35 cellular contexts compared by ENCODE assay signal in genomic region chr14:104439625-104440024, GRCh38.
"Had no signal": no experiment of that assay in that cellular context is flagged by ENCODE, and none has a peak within 500 bp of the region (broad histone marks: within the 10 kb centered on the region; RNA-seq: fewer than 3 reads in every experiment).

No MANE protein-coding gene starts in this region.

- H3K9me3 Mint-ChIP-seq: activated naive CD4-positive, alpha-beta T cell treated with anti-CD3 and anti-CD28 coated beads for 36 hours; activated T-cell treated with anti-CD3 and anti-CD28 coated beads, Interleukin-2, amount 50 U/mL, for 24 hours had no signal

- H3K27ac ChIP-seq: KMS-11, Peyer's patch, WERI-Rb-1 had no signal

- H3K9me3 ChIP-seq: Peyer's patch had no signal

- H3K4me1 Mint-ChIP-seq: activated naive CD8-positive, alpha-beta T cell treated with anti-CD3 and anti-CD28 coated beads, Interleukin-2, amount 50 U/mL, for 24 hours; T-cell had no signal

- H3K27ac Mint-ChIP-seq: activated naive CD4-positive, alpha-beta T cell treated with anti-CD3 and anti-CD28 coated beads for 36 hours; activated naive CD8-positive, alpha-beta T cell; activated naive CD8-positive, alpha-beta T cell treated with anti-CD3 and anti-CD28 coated beads, Interleukin-2, amount 50 U/mL, for 24 hours; activated T-cell treated with anti-CD3 and anti-CD28 coated beads, Interleukin-2, amount 50 U/mL, for 24 hours; activated T-helper 2 cell treated with anti-CD3 and anti-CD28 coated beads, Interferon-gamma antibody, Interleukin-2, Interleukin-4, amounts not matched to agents 10 μg/mL and 5 μg/mL and 100 μg/mL, durations not matched to agents 14 hours and 24 hours and 36 hours; T-cell had no signal

- H3K36me3 ChIP-seq: Peyer's patch, WERI-Rb-1 had no signal

- ATAC-seq: activated naive CD8-positive, alpha-beta T cell treated with anti-CD3 and anti-CD28 coated beads, Interleukin-2, amount 50 U/mL, for 24 hours; PC-3; SK-N-SH treated with all-trans-retinoic acid at 6 μM for 48 hours; T-cell; T-helper 17 cell had no signal

- H3K4me3 ChIP-seq: Peyer's patch had no signal

- H3K27me3 Mint-ChIP-seq: activated naive CD8-positive, alpha-beta T cell; activated naive CD8-positive, alpha-beta T cell treated with anti-CD3 and anti-CD28 coated beads, Interleukin-2, amount 50 U/mL, for 24 hours; activated T-cell treated with anti-CD3 and anti-CD28 coated beads, Interleukin-2, amount 50 U/mL, for 24 hours; brain; T-helper 17 cell had no signal

- H3K4me3 Mint-ChIP-seq: activated naive CD4-positive, alpha-beta T cell treated with anti-CD3 and anti-CD28 coated beads for 36 hours; activated naive CD8-positive, alpha-beta T cell; activated naive CD8-positive, alpha-beta T cell treated with anti-CD3 and anti-CD28 coated beads, Interleukin-2, amount 50 U/mL, for 24 hours; activated T-cell treated with anti-CD3 and anti-CD28 coated beads, Interleukin-2, amount 50 U/mL, for 24 hours; brain; T-cell; T-helper 17 cell had no signal

- H3K27me3 ChIP-seq: Peyer's patch had no signal

- DNase-seq: activated CD4-positive, alpha-beta T cell treated with anti-CD3 and anti-CD28 coated beads for 1 hour; activated CD4-positive, alpha-beta T cell treated with anti-CD3 and anti-CD28 coated beads for 48 hours; activated CD4-positive, alpha-beta T cell treated with anti-CD3 and anti-CD28 coated beads, Interleukin-2, amount 50 U/mL, for 48 hours; activated CD4-positive, CD25-positive, alpha-beta regulatory T cell; activated gamma-delta T cell; activated naive CD4-positive, alpha-beta T cell treated with anti-CD3 and anti-CD28 coated beads for 36 hours; activated naive CD8-positive, alpha-beta T cell treated with anti-CD3 and anti-CD28 coated beads, Interleukin-2, amount 50 U/mL, for 24 hours; activated T-cell treated with anti-CD3 and anti-CD28 coated beads, Interleukin-2, amount 50 U/mL, for 24 hours; anterior cingulate cortex; central memory CD4-positive, alpha-beta T cell; MM.1S; MV-4-11; NCI-H1092; NCI-H1436 treated with DMSO at 0.1 percent for 48 hours; NCI-H1694 treated with DMSO at 0.1 percent for 48 hours; NCI-H2029; NCI-H2107; NCI-H2171; NCI-H510A; NCI-H526; NCI-H748 treated with DMSO at 0.1 percent for 48 hours; NK-92 treated with Interleukin-12 subunit alpha and Interleukin-12 subunit beta, amount 100 ng/mL, for 24 hours; PC-3; Peyer's patch; RPMI8226; SIG-M5; T-cell; T-helper 17 cell; T1000; WERI-Rb-1 had no signal

- H3K36me3 Mint-ChIP-seq: activated naive CD8-positive, alpha-beta T cell; brain; T-cell had no signal
